8 cellular contexts compared by ENCODE assay signal in the genomic region with DNA sequence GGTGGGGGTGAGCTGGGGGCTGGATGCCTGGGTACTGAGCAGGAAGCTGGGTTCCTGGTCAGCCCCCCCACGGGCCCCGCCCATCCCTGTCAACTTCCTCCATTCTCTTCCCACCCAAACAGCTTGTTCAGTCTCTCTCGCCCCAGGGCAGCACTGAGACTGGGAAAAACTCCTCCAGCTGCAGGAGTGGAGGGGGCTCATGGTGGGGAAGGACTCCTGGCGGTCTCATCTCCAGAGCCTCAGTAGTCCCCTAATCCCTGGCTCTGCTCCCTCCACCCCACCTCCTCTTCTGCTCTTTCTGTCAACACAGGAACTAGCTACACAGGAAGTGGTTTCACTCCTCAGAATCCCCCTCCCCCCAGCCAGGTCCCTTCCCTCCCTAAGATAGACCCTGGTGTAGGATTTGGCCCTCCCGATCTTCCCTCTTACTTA. TPM values are rescaled to one million over a fixed set of nuclear protein-coding genes. Genes with fewer than 3 reads are reported as not detected.
A peak's percentile ranks its signal among the peaks of the same experiment; 100 is the strongest.
DNase-seq lines count a peak whose midpoint lies in the region; ATAC-seq and TF ChIP-seq lines count a peak whose summit lies in the region.

A gene with protein sequence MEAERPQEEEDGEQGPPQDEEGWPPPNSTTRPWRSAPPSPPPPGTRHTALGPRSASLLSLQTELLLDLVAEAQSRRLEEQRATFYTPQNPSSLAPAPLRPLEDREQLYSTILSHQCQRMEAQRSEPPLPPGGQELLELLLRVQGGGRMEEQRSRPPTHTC (minus strand): TSS at position 36 of the 432 bp plus-strand sequence. CDS start 130 bp downstream, outside the sequence.

- H3K27ac ChIP-seq in foreskin keratinocyte: peak within 1 kb of the TSS; percentile 50

- H3K27me3 ChIP-seq in foreskin keratinocyte: no peaks in the 10 kb centered on the region

- no peak for ATAC-seq in foreskin keratinocyte
- no peak for ATAC-seq in HG03521 (IDR thresholded peaks at IDR 0.05; ENCODE audit: unreplicated experiment)

- peaks cover 11% of the 10 kb centered on the region for H3K4me1 ChIP-seq in foreskin keratinocyte

- DNase-seq in Daoy (ENCODE audit: low read depth): peak; percentile 60
- DNase-seq in NCI-H510A treated with DMSO at 0.1 percent for 48 hours (lab: John Stamatoyannopoulos, UW): peak; percentile 53
- peak; percentile 63 for DNase-seq in activated T-cell treated with anti-CD3 and anti-CD28 coated beads, Interleukin-2, amount 50 U/mL, for 1 hour
- DNase-seq in foreskin keratinocyte: no peak
- DNase-seq in pons (ENCODE audit: low spot score): peak; percentile 55
- DNase-seq in NCI-H2171 treated with DMSO at 0.1 percent for 48 hours (lab: John Stamatoyannopoulos, UW): no peak
- DNase-seq in midbrain (lab: John Stamatoyannopoulos, UW): no peak

- TF ChIP-seq CTCF in foreskin keratinocyte (conservative IDR thresholded peaks at IDR 0.05): no peak

RNA-seq across cellular contexts. Expression of the gene that starts here (rescaled TPM):
- total RNA-seq in Daoy (2014; rRNA removed; shearing (Covaris generic)): 2.2 and 6.6 TPM in 2 replicates
- total RNA-seq in foreskin keratinocyte: 12.3 and 13.2 TPM in 2 replicates
- polyA plus RNA-seq in foreskin keratinocyte: 18.5 and 19.1 TPM in 2 replicates

Comparison
In these comparisons a context has a peak if more than half of its experiments do, and no peak if none do; other contexts are left out.
1. DNase-seq: peak in Daoy (single experiment), NCI-H510A treated with DMSO at 0.1 percent for 48 hours (single experiment), activated T-cell treated with anti-CD3 and anti-CD28 coated beads, Interleukin-2, amount 50 U/mL, for 1 hour (single experiment) and pons (single experiment); none in foreskin keratinocyte (0 of 2), NCI-H2171 treated with DMSO at 0.1 percent for 48 hours (single experiment) and midbrain (single experiment).